In the genomic region with DNA sequence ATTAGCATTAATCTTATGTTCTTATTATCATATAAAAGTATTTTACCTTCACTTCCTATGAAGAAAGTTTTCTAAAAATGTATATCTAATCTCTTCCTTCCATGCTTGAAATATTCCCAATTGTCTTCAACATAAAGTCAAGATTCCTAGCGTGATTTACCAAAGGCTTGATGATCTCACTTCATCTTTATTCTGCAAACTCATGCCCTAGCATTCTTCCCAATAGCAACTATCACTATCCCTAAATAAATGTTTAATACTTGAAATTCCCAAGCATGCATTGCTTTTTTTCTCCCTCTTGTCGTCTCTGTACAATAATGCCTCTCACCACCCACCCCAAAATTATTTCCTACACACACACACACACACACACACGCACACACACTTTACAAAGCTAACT, we compare ENCODE assay signal across 24 cellular contexts.
"Had no signal": no experiment of that assay in that cellular context is flagged by ENCODE, and none has a peak within 500 bp of the region (broad histone marks: within the 10 kb centered on the region; RNA-seq: fewer than 3 reads in every experiment).

No MANE protein-coding gene starts in this region.

- H3K27me3 Mint-ChIP-seq: dendritic cell treated with granulocyte-macrophage colony-stimulating factor and Interleukin-4, amounts not matched to agents 40 ng/mL and 50 ng/mL, for 4 days; type B pancreatic cell had no signal

- H3K9me3 Mint-ChIP-seq: dendritic cell treated with granulocyte-macrophage colony-stimulating factor and Interleukin-4, amounts not matched to agents 40 ng/mL and 50 ng/mL, for 4 days; endodermal cell; naive thymus-derived CD8-positive, alpha-beta T cell; nephron progenitor cell; stimulated activated effector memory CD8-positive, alpha-beta T cell treated with anti-CD3 and anti-CD28 coated beads, Interleukin-12 subunit alpha, Interleukin-12 subunit beta, amount 100 ng/mL, for 72 hours; type B pancreatic cell had no signal

- H3K27ac Mint-ChIP-seq: dendritic cell treated with granulocyte-macrophage colony-stimulating factor and Interleukin-4, amounts not matched to agents 40 ng/mL and 50 ng/mL, for 4 days; endodermal cell; naive thymus-derived CD8-positive, alpha-beta T cell; nephron progenitor cell; stimulated activated effector memory CD8-positive, alpha-beta T cell treated with anti-CD3 and anti-CD28 coated beads, Interleukin-12 subunit alpha, Interleukin-12 subunit beta, amount 100 ng/mL, for 72 hours; type B pancreatic cell had no signal

- H3K4me3 ChIP-seq: gastrocnemius medialis, hepatocyte, left lung, prostate gland, right atrium auricular region, stomach, tibial artery had no signal

- H3K36me3 ChIP-seq: gastrocnemius medialis, left lung, prostate gland, right atrium auricular region, stomach, tibial artery had no signal

- H3K27me3 ChIP-seq: gastrocnemius medialis, hepatocyte, left lung, right atrium auricular region, stomach, tibial artery had no signal

- H3K4me1 Mint-ChIP-seq: endodermal cell; naive thymus-derived CD8-positive, alpha-beta T cell; nephron progenitor cell; stimulated activated effector memory CD8-positive, alpha-beta T cell treated with anti-CD3 and anti-CD28 coated beads, Interleukin-12 subunit alpha, Interleukin-12 subunit beta, amount 100 ng/mL, for 72 hours had no signal

- H3K4me3 Mint-ChIP-seq: dendritic cell treated with granulocyte-macrophage colony-stimulating factor and Interleukin-4, amounts not matched to agents 40 ng/mL and 50 ng/mL, for 4 days; endodermal cell; naive thymus-derived CD8-positive, alpha-beta T cell; nephron progenitor cell; stimulated activated effector memory CD8-positive, alpha-beta T cell treated with anti-CD3 and anti-CD28 coated beads, Interleukin-12 subunit alpha, Interleukin-12 subunit beta, amount 100 ng/mL, for 72 hours; type B pancreatic cell had no signal

- H3K4me1 ChIP-seq: gastrocnemius medialis, left lung, prostate gland, right atrium auricular region, stomach, tibial artery had no signal

- H3K9me3 ChIP-seq: gastrocnemius medialis, left lung, prostate gland, right atrium auricular region, stomach, tibial artery had no signal

- H3K27ac ChIP-seq: epithelial cell of prostate, gastrocnemius medialis, hepatocyte, left lung, prostate gland, right atrium auricular region, stomach, tibial artery had no signal

- H3K36me3 Mint-ChIP-seq: naive thymus-derived CD8-positive, alpha-beta T cell; stimulated activated effector memory CD8-positive, alpha-beta T cell treated with anti-CD3 and anti-CD28 coated beads, Interleukin-12 subunit alpha, Interleukin-12 subunit beta, amount 100 ng/mL, for 72 hours; type B pancreatic cell had no signal

- DNase-seq: effector CD8-positive, alpha-beta T cell; endodermal cell; foreskin fibroblast; gastrocnemius medialis; head of caudate nucleus; kidney; left cardiac atrium; left lung; mammary epithelial cell; naive thymus-derived CD8-positive, alpha-beta T cell; nephron progenitor cell; nucleus accumbens; stimulated activated CD4-positive, alpha-beta T cell treated with anti-CD3 and anti-CD28 coated beads, Interleukin-2, amount 100 ng/mL, for 24 hours; stimulated activated CD4-positive, alpha-beta T cell treated with anti-CD3 and anti-CD28 coated beads, Interleukin-4, amount 100 ng/mL, for 24 hours; stimulated activated naive CD4-positive, alpha-beta T cell treated with Interleukin-2 at 50 U/mL for 16 hours; stomach; tibial artery had no signal
